In genomic region chr10:43939389-43939938, GRCh38 we compare ENCODE assay signal across 19 cellular contexts.
DNase-seq lines count a peak whose midpoint lies in the region; ATAC-seq and TF ChIP-seq lines count a peak whose summit lies in the region.
"Had no signal": no experiment of that assay in that cellular context is flagged by ENCODE, and none has a peak within 500 bp of the region (broad histone marks: within the 10 kb centered on the region; RNA-seq: fewer than 3 reads in every experiment).

No MANE protein-coding gene starts in this region.

- H3K36me3 ChIP-seq in endodermal cell (ENCODE audit: control insufficient read depth, insufficient read depth, low read length) (no peaks in the 10 kb centered on the region), spleen (no peaks in the 10 kb centered on the region)
- H3K36me3 ChIP-seq: heart right ventricle had no signal

- H3K4me3 ChIP-seq in endodermal cell (ENCODE audit: low read length) (no peak overlapping the region), spleen (no peak overlapping the region)
- H3K4me3 ChIP-seq: heart right ventricle, SK-N-MC had no signal

- no peak overlapping the region for H3K27ac ChIP-seq in endodermal cell (ENCODE audit: low read depth, low read length)
- H3K27ac ChIP-seq in spleen, result no peak overlapping the region
- H3K27ac ChIP-seq: SK-N-MC had no signal

- no peaks in the 10 kb centered on the region for H3K27me3 Mint-ChIP-seq in endodermal cell (ENCODE audit: insufficient read depth)

- H3K9me3 Mint-ChIP-seq in endodermal cell, result peaks cover 6% of the 10 kb centered on the region

- no peaks in the 10 kb centered on the region for H3K36me3 Mint-ChIP-seq in endodermal cell (ENCODE audit: low read depth)
- H3K36me3 Mint-ChIP-seq: naive thymus-derived CD4-positive, alpha-beta T cell had no signal

- H3K9ac ChIP-seq in endodermal cell (ENCODE audit: extremely low read depth, low read length, poor library complexity, severe bottlenecking), result no peak overlapping the region

- H3K4me3 Mint-ChIP-seq in endodermal cell, result no peak overlapping the region
- H3K4me3 Mint-ChIP-seq: B cell; naive thymus-derived CD4-positive, alpha-beta T cell had no signal

- H3K27me3 ChIP-seq in endodermal cell (ENCODE audit: control insufficient read depth, insufficient read depth, low read length, poor library complexity, severe bottlenecking), result no peaks in the 10 kb centered on the region
- peaks cover 0 to 15% (median 0%) of the 10 kb centered on the region in 7 donors for H3K27me3 ChIP-seq in spleen (replicated peaks in 1 of 7)
- H3K27me3 ChIP-seq: heart right ventricle had no signal

- no peak for TF ChIP-seq CTCF in endodermal cell (conservative IDR thresholded peaks at IDR 0.05)
- TF ChIP-seq CTCF in spleen (IDR thresholded peaks at IDR 0.05 in 8 of 11, conservative IDR thresholded peaks at IDR 0.05 in 3 of 11), result no peak

- WGBS in endodermal cell (ENCODE audit: insufficient coverage in 1 of 2, insufficient read length in 1 of 2), 2 experiments, result 78 to 80% methylated on average over 5 to 6 of the region's 6 CpGs
- WGBS in spleen, 5 donors, result 67 to 80% (median 69%) methylated on average over 6 of the region's 6 CpGs

- H3K4me1 ChIP-seq in endodermal cell (ENCODE audit: control insufficient read depth, insufficient read depth, low read length) (no peaks in the 10 kb centered on the region), spleen (peaks cover 0 to 31% (median 4%) of the 10 kb centered on the region in 6 donors)

- peaks cover 6% of the 10 kb centered on the region for H3K4me1 Mint-ChIP-seq in endodermal cell

- H3K27ac Mint-ChIP-seq in endodermal cell, result no peak overlapping the region
- H3K27ac Mint-ChIP-seq: B cell, progenitor cell of endocrine pancreas had no signal

- DNase-seq in endodermal cell (peak; percentile 22), spleen (peak; percentile 29), CD1c-positive myeloid dendritic cell (ENCODE audit: extremely low spot score) (no peak), COLO829 (ENCODE audit: low spot score) (no peak), AG08395 (ENCODE audit: low spot score) (no peak)
- DNase-seq: amygdala; central memory CD4-positive, alpha-beta T cell; effector memory CD4-positive, alpha-beta T cell; NCI-H1436; small intestine; stimulated activated CD4-positive, alpha-beta T cell treated with anti-CD3 and anti-CD28 coated beads, Interleukin-4, amount 100 ng/mL, for 4 hours; T-helper 9 cell had no signal

- TF ChIP-seq POLR2A in spleen (IDR thresholded peaks at IDR 0.05), result no peak

- intact Hi-C loops in spleen (cut with DNase I; ENCODE audit: low total_unique reads), result no loop called here

- peak; percentile 12 for ATAC-seq in GM18868 (IDR thresholded peaks at IDR 0.05; ENCODE audit: unreplicated experiment)
- ATAC-seq in HG02678 (IDR thresholded peaks at IDR 0.05; ENCODE audit: unreplicated experiment), result peak; percentile 14
- ATAC-seq: naive thymus-derived CD4-positive, alpha-beta T cell had no signal

- H3K9me3 ChIP-seq in endodermal cell (ENCODE audit: control insufficient read depth, low read length), result no peaks in the 10 kb centered on the region
- H3K9me3 ChIP-seq in spleen, result peaks cover 0 to 8% (median 0%) of the 10 kb centered on the region in 8 donors

Comparison
In these comparisons a context has a peak if more than half of its experiments do, and no peak if none do; other contexts are left out.
1. DNase-seq: peak in endodermal cell (single experiment) and spleen (single experiment); none in CD1c-positive myeloid dendritic cell (single experiment), COLO829 (single experiment) and AG08395 (single experiment).